In genomic region chr6:89596056-89596455, GRCh38 we compare ENCODE assay signal across 12 cellular contexts. TPM values are rescaled to one million over a fixed set of nuclear protein-coding genes. Genes with fewer than 3 reads are reported as not detected.
DNase-seq lines count a peak whose midpoint lies in the region; ATAC-seq and TF ChIP-seq lines count a peak whose summit lies in the region.
"Had no signal": no experiment of that assay in that cellular context is flagged by ENCODE, and none has a peak within 500 bp of the region (broad histone marks: within the 10 kb centered on the region; RNA-seq: fewer than 3 reads in every experiment).

No MANE protein-coding gene starts in this region.

- ATAC-seq in GM19397 (IDR thresholded peaks at IDR 0.05; ENCODE audit: unreplicated experiment) (peak; percentile 72), HG03095 (IDR thresholded peaks at IDR 0.05; ENCODE audit: unreplicated experiment) (peak; percentile 97)

- TF ChIP-seq CTCF in GM12865 (IDR thresholded peaks at IDR 0.05; ENCODE audit: insufficient read depth, low read depth, low read length, missing control alignments), result no peak

- CTCF ChIA-PET in activated CD4-positive, alpha-beta memory T cell treated with anti-CD3 and anti-CD28 coated beads, Interleukin-2, amount 10 ng/mL, durations not matched to agents 7 days and 5 days (lab: Charles Lee), result interaction anchor here (1.8 kb wide), 1 partner anchor 224 kb away, joined by 7 read pairs; no protein-coding TSS in a partner anchor

- peak overlapping the region; percentile 85 for H3K27ac Mint-ChIP-seq in activated CD4-positive, alpha-beta memory T cell treated with anti-CD3 and anti-CD28 coated beads, Interleukin-2, amount 10 ng/mL, durations not matched to agents 7 days and 5 days

- peaks cover 4% of the 10 kb centered on the region for H3K9me3 Mint-ChIP-seq in activated CD4-positive, alpha-beta memory T cell treated with anti-CD3 and anti-CD28 coated beads, Interleukin-2, amount 10 ng/mL, durations not matched to agents 7 days and 5 days

- H3K4me1 Mint-ChIP-seq in activated CD4-positive, alpha-beta memory T cell treated with anti-CD3 and anti-CD28 coated beads, Interleukin-2, amount 10 ng/mL, durations not matched to agents 7 days and 5 days, result peaks cover 41% of the 10 kb centered on the region
- H3K4me1 Mint-ChIP-seq: neural crest cell had no signal

- no peaks in the 10 kb centered on the region for H3K27me3 Mint-ChIP-seq in activated CD4-positive, alpha-beta memory T cell treated with anti-CD3 and anti-CD28 coated beads, Interleukin-2, amount 10 ng/mL, durations not matched to agents 7 days and 5 days

- no peak overlapping the region for H3K4me3 ChIP-seq in GM12865 (ENCODE audit: low read depth, low read length)

- POLR2A ChIA-PET in activated CD4-positive, alpha-beta memory T cell treated with anti-CD3 and anti-CD28 coated beads, Interleukin-2, amount 10 ng/mL, durations not matched to agents 7 days and 5 days (lab: Charles Lee), result no interaction called here

- peaks cover 9% of the 10 kb centered on the region for H3K36me3 Mint-ChIP-seq in activated CD4-positive, alpha-beta memory T cell treated with anti-CD3 and anti-CD28 coated beads, Interleukin-2, amount 10 ng/mL, durations not matched to agents 7 days and 5 days (ENCODE audit: low read depth)

- DNase-seq in GM12865 (ENCODE audit: low read depth) (peak; percentile 74), dedifferentiated amniotic fluid mesenchymal stem cell (ENCODE audit: extremely low spot score) (no peak), SW 1271 (lab: John Stamatoyannopoulos, UW) (no peak), DMS114 treated with DMSO at 0.1 percent for 48 hours (lab: John Stamatoyannopoulos, UW; ENCODE audit: unreplicated experiment) (no peak), NCI-H1694 treated with DMSO at 0.1 percent for 48 hours (lab: John Stamatoyannopoulos, UW) (no peak)
- DNase-seq in activated CD4-positive, alpha-beta memory T cell treated with anti-CD3 and anti-CD28 coated beads, Interleukin-2, amount 10 ng/mL, durations not matched to agents 7 days and 5 days, result peak; percentile 31
- DNase-seq: activated effector memory CD4-positive, alpha-beta T cell treated with Interleukin-2 at 50 U/mL for 16 hours; DMS79; RPMI8226 had no signal

- H3K4me3 Mint-ChIP-seq in activated CD4-positive, alpha-beta memory T cell treated with anti-CD3 and anti-CD28 coated beads, Interleukin-2, amount 10 ng/mL, durations not matched to agents 7 days and 5 days, result no peak overlapping the region
- H3K4me3 Mint-ChIP-seq: neural crest cell had no signal

RNA-seq across cellular contexts. Expression of gene LYRM2, which starts 42.5 kb away (rescaled TPM):
- total RNA-seq in activated CD4-positive, alpha-beta memory T cell treated with anti-CD3 and anti-CD28 coated beads, Interleukin-2, amount 10 ng/mL, durations not matched to agents 7 days and 5 days, result 10 to 100 TPM; 31.4 to 34.4 TPM

Comparison
In these comparisons a context has a peak if more than half of its experiments do, and no peak if none do; other contexts are left out.
1. DNase-seq: peak in GM12865 (single experiment) and activated CD4-positive, alpha-beta memory T cell treated with anti-CD3 and anti-CD28 coated beads, Interleukin-2, amount 10 ng/mL, durations not matched to agents 7 days and 5 days (single experiment); none in dedifferentiated amniotic fluid mesenchymal stem cell (single experiment), SW 1271 (0 of 2), DMS114 treated with DMSO at 0.1 percent for 48 hours (single experiment) and NCI-H1694 treated with DMSO at 0.1 percent for 48 hours (single experiment).